Comparison of ENCODE assay signal across 22 cellular contexts in the genomic region with DNA sequence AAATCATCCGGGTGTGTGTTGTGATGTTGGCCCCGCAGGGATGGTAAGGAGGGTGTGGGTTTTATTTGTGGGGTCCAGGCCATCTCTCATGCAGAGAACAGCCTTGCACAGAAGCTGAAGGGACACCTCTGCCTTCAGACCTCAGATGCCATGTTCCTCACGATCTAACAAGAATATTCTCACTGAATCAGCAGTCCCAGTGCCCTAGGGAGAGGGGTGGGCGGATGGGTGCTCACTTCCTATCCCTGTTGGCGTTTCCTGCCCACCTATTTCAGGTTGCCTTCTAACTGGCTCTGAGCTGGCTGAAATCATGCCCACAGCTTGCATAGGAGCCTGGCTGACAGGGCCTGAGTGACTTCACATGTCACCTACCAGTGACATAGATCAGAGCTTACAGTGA.
"Had no signal": no experiment of that assay in that cellular context is flagged by ENCODE, and none has a peak within 500 bp of the region (broad histone marks: within the 10 kb centered on the region; RNA-seq: fewer than 3 reads in every experiment).

No MANE protein-coding gene starts in this region.

- H3K36me3 ChIP-seq: esophagus squamous epithelium, neural progenitor cell, right lobe of liver, tibial nerve had no signal

- H3K27ac ChIP-seq: esophagus squamous epithelium, neural progenitor cell, right lobe of liver, tibial nerve, VCaP had no signal

- FAIRE-seq: frontal cortex, islet of Langerhans, TTC549 had no signal

- DNase-seq: activated CD4-positive, alpha-beta memory T cell treated with anti-CD3 and anti-CD28 coated beads for 36 hours; activated CD4-positive, alpha-beta T cell treated with anti-CD3 and anti-CD28 coated beads for 48 hours; activated CD8-positive, alpha-beta memory T cell treated with anti-CD3 and anti-CD28 coated beads, Interleukin-2, amount 50 U/mL, for 48 hours; activated gamma-delta T cell treated with Interleukin-2 at 50 U/mL for 16 hours; activated naive CD4-positive, alpha-beta T cell treated with anti-CD3 and anti-CD28 coated beads, Interleukin-2, amount 50 U/mL, for 16 hours; activated T-cell treated with anti-CD3 and anti-CD28 coated beads, Interleukin-2, amount 50 U/mL, for 24 hours; amygdala; endodermal cell; esophagus squamous epithelium; glutamatergic neuron; left cardiac atrium; naive thymus-derived CD8-positive, alpha-beta T cell; right lobe of liver; stimulated activated CD4-positive, alpha-beta T cell treated with anti-CD3 and anti-CD28 coated beads, Interleukin-2, amount 100 ng/mL, for 48 hours; stimulated activated naive CD4-positive, alpha-beta T cell treated with Interleukin-2 at 50 U/mL for 16 hours; T-helper 9 cell had no signal

- H3K4me2 ChIP-seq: neural progenitor cell had no signal

- H3K9ac ChIP-seq: neural progenitor cell had no signal

- H2AFZ ChIP-seq: neural progenitor cell had no signal

- H3K4me3 ChIP-seq: esophagus squamous epithelium, neural progenitor cell, right lobe of liver, tibial nerve had no signal

- ATAC-seq: left cardiac atrium; naive thymus-derived CD8-positive, alpha-beta T cell; right lobe of liver had no signal

- H3K4me1 ChIP-seq: esophagus squamous epithelium, neural progenitor cell, tibial nerve had no signal

- H3K9me3 ChIP-seq: esophagus squamous epithelium, right lobe of liver, tibial nerve had no signal

- H3K27me3 ChIP-seq: esophagus squamous epithelium, neural progenitor cell, right lobe of liver, tibial nerve had no signal
